Comparison of ENCODE assay signal across 11 cellular contexts in the genomic region with DNA sequence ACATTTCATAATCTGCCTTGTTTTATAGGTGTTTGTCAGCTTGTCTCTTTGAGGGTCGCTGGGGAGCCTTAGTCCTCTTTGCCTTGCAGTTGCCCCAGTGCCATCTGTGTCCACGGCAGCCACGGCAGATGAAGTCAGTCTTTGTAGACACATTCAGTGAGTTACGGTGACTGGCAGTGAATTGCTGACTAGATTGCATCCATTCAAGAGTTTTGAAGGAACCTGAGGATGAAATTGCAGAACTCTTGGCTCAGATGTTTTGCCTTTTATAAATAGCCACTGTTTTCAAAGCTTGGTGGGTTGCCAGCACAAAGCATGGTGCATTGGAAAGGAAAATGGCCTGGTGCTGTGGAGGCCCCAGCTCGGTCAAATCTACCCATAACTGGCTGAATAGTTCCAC.
A peak's percentile ranks its signal among the peaks of the same experiment; 100 is the strongest.
DNase-seq lines count a peak whose midpoint lies in the region; ATAC-seq, FAIRE-seq and TF ChIP-seq lines count a peak whose summit lies in the region.
"Had no signal": no experiment of that assay in that cellular context is flagged by ENCODE, and none has a peak within 500 bp of the region (broad histone marks: within the 10 kb centered on the region; RNA-seq: fewer than 3 reads in every experiment).

No MANE protein-coding gene starts in this region.

- CTCF ChIA-PET in activated CD8-positive, alpha-beta T cell treated with anti-CD3 and anti-CD28 coated beads, Interleukin-2, amount 10 ng/mL, durations not matched to agents 7 days and 5 days (lab: Charles Lee), result interaction anchor here (2.2 kb wide), 1 partner anchor 11 kb away, joined by 10 read pairs; no protein-coding TSS in a partner anchor

- POLR2A ChIA-PET in activated CD8-positive, alpha-beta T cell treated with anti-CD3 and anti-CD28 coated beads, Interleukin-2, amount 10 ng/mL, durations not matched to agents 7 days and 5 days (lab: Charles Lee), result no interaction called here

- no peak for FAIRE-seq in small intestine (lab: Jason Lieb, UNC)

- H3K36me3 ChIP-seq in SJCRH30 (no peaks in the 10 kb centered on the region), H7 (replicated peaks; ENCODE audit: control insufficient read depth, insufficient read depth, low read length) (no peaks in the 10 kb centered on the region; the same call in 1 of the 2 replicates), small intestine (ENCODE audit: control insufficient read depth in 2 of 2, insufficient read depth in 2 of 2, low read length in 2 of 2) (no peaks in the 10 kb centered on the region)

- peak overlapping the region; percentile 32 for H3K27ac ChIP-seq in SJCRH30
- H3K27ac ChIP-seq in small intestine (ENCODE audit: low read depth in 1 of 2, low read length in 1 of 2), result peak overlapping the region in 1 of 2 donors; percentile 12
- H3K27ac ChIP-seq: parathyroid adenoma had no signal

- H3K27ac Mint-ChIP-seq in osteocyte (ENCODE audit: unreplicated experiment), result peak overlapping the region; percentile 94
- no peak overlapping the region for H3K27ac Mint-ChIP-seq in activated CD8-positive, alpha-beta T cell treated with anti-CD3 and anti-CD28 coated beads, Interleukin-2, amount 10 ng/mL, durations not matched to agents 7 days and 5 days

- no peaks in the 10 kb centered on the region for H3K9me3 Mint-ChIP-seq in osteocyte (ENCODE audit: unreplicated experiment)
- no peaks in the 10 kb centered on the region for H3K9me3 Mint-ChIP-seq in activated CD8-positive, alpha-beta T cell treated with anti-CD3 and anti-CD28 coated beads, Interleukin-2, amount 10 ng/mL, durations not matched to agents 7 days and 5 days (ENCODE audit: insufficient read depth)

- H3K4me3 ChIP-seq in SJCRH30 (no peak overlapping the region), fibroblast of mammary gland (ENCODE audit: control insufficient read depth, low read depth, low read length) (no peak overlapping the region), H7 (ENCODE audit: insufficient read depth, low read depth, low read length) (no peak overlapping the region), small intestine (ENCODE audit: low read depth in 1 of 2, low read length in 2 of 2) (no peak overlapping the region)

- TF ChIP-seq CTCF in fibroblast of mammary gland (conservative IDR thresholded peaks at IDR 0.05; ENCODE audit: control insufficient read depth, insufficient read depth, low read depth, low read length) (no peak), osteocyte (IDR thresholded peaks at IDR 0.05) (no peak)

- peak overlapping the region; percentile 5 for H3K4me3 Mint-ChIP-seq in osteocyte (ENCODE audit: unreplicated experiment)
- H3K4me3 Mint-ChIP-seq in activated CD8-positive, alpha-beta T cell treated with anti-CD3 and anti-CD28 coated beads, Interleukin-2, amount 10 ng/mL, durations not matched to agents 7 days and 5 days, result no peak overlapping the region

- WGBS in small intestine, 3 donors, result 72 to 80% (median 77%) methylated on average over 5 of the region's 5 CpGs

- peaks cover 67% of the 10 kb centered on the region for H3K4me1 Mint-ChIP-seq in osteocyte (ENCODE audit: unreplicated experiment)
- H3K4me1 Mint-ChIP-seq in activated CD8-positive, alpha-beta T cell treated with anti-CD3 and anti-CD28 coated beads, Interleukin-2, amount 10 ng/mL, durations not matched to agents 7 days and 5 days (ENCODE audit: low read depth), result peaks cover 9% of the 10 kb centered on the region

- no peaks in the 10 kb centered on the region for H3K27me3 Mint-ChIP-seq in osteocyte (ENCODE audit: unreplicated experiment)
- H3K27me3 Mint-ChIP-seq in activated CD8-positive, alpha-beta T cell treated with anti-CD3 and anti-CD28 coated beads, Interleukin-2, amount 10 ng/mL, durations not matched to agents 7 days and 5 days (ENCODE audit: low read depth), result peaks cover 19% of the 10 kb centered on the region

- ATAC-seq in activated CD8-positive, alpha-beta T cell treated with anti-CD3 and anti-CD28 coated beads, Interleukin-2, amount 10 ng/mL, durations not matched to agents 7 days and 5 days, result no peak
- ATAC-seq in GM21515 (IDR thresholded peaks at IDR 0.05; ENCODE audit: unreplicated experiment), result no peak

- H3K36me3 Mint-ChIP-seq in osteocyte (ENCODE audit: unreplicated experiment), result peaks cover 4% of the 10 kb centered on the region
- no peaks in the 10 kb centered on the region for H3K36me3 Mint-ChIP-seq in activated CD8-positive, alpha-beta T cell treated with anti-CD3 and anti-CD28 coated beads, Interleukin-2, amount 10 ng/mL, durations not matched to agents 7 days and 5 days (ENCODE audit: low read depth)

- H3K4me1 ChIP-seq in SJCRH30 (peaks cover 53% of the 10 kb centered on the region), small intestine (ENCODE audit: control insufficient read depth in 2 of 2, insufficient read depth in 1 of 2, low read depth in 1 of 2, low read length in 1 of 2) (peaks cover 0 to 12% of the 10 kb centered on the region in 2 donors)

- DNase-seq in EH (ENCODE audit: low read depth) (peak; percentile 63), SJCRH30 (no peak), fibroblast of mammary gland (ENCODE audit: low read depth) (peak; percentile 42), osteocyte (ENCODE audit: extremely low spot score, unreplicated experiment) (no peak), H7 (no peak), small intestine (no peak)
- no peak for DNase-seq in activated CD8-positive, alpha-beta T cell treated with anti-CD3 and anti-CD28 coated beads, Interleukin-2, amount 10 ng/mL, durations not matched to agents 7 days and 5 days
- DNase-seq: activated effector memory CD4-positive, alpha-beta T cell treated with Interleukin-2 at 50 U/mL for 16 hours; T-helper 9 cell had no signal

- H3K27me3 ChIP-seq in SJCRH30 (no peaks in the 10 kb centered on the region), H7 (ENCODE audit: control insufficient read depth, insufficient read depth, low read length) (no peaks in the 10 kb centered on the region), small intestine (ENCODE audit: control insufficient read depth in 2 of 2, insufficient read depth in 2 of 2, low read length in 2 of 2) (no peaks in the 10 kb centered on the region)

- H3K9me3 ChIP-seq in SJCRH30 (replicated peaks) (no peaks in the 10 kb centered on the region), small intestine (ENCODE audit: control insufficient read depth, low read depth) (no peaks in the 10 kb centered on the region)

Comparison
In these comparisons a context has a peak if more than half of its experiments do, and no peak if none do; other contexts are left out.
1. DNase-seq: peak in EH (single experiment) and fibroblast of mammary gland (single experiment); none in SJCRH30 (0 of 2), osteocyte (single experiment), activated CD8-positive, alpha-beta T cell treated with anti-CD3 and anti-CD28 coated beads, Interleukin-2, amount 10 ng/mL, durations not matched to agents 7 days and 5 days (single experiment), H7 (single experiment) and small intestine (single experiment).